ENCODE assay signal across 30 cellular contexts in genomic region chr4:164058775-164059174, GRCh38.
"Had no signal": no experiment of that assay in that cellular context is flagged by ENCODE, and none has a peak within 500 bp of the region (broad histone marks: within the 10 kb centered on the region; RNA-seq: fewer than 3 reads in every experiment).

No MANE protein-coding gene starts in this region.

- H3K27ac ChIP-seq: cardiac muscle cell, esophagus muscularis mucosa, foreskin keratinocyte, right lobe of liver, skin epidermis, tibial artery, upper lobe of right lung had no signal

- H3K9me3 ChIP-seq: esophagus muscularis mucosa, right lobe of liver, tibial artery, upper lobe of right lung had no signal

- H3K36me3 Mint-ChIP-seq: activated naive CD4-positive, alpha-beta T cell treated with anti-CD3 and anti-CD28 coated beads, Interleukin-2, amount 50 U/mL, for 24 hours; natural killer cell treated with Interleukin-12 subunit alpha and Interleukin-12 subunit beta and Interleukin-15 and Interleukin-18, amount 100 ng/mL, for 72 hours had no signal

- H3K4me1 ChIP-seq: esophagus muscularis mucosa, foreskin keratinocyte, right lobe of liver, tibial artery, upper lobe of right lung had no signal

- DNase-seq: activated CD4-positive, alpha-beta memory T cell treated with anti-CD3 and anti-CD28 coated beads, Interleukin-2, amount 10 ng/mL, durations not matched to agents 7 days and 5 days; activated CD4-positive, alpha-beta T cell treated with anti-CD3 and anti-CD28 coated beads for 1 hour; activated CD4-positive, alpha-beta T cell treated with anti-CD3 and anti-CD28 coated beads, Interleukin-2, amount 10 ng/mL, durations not matched to agents 7 days and 5 days; activated CD8-positive, alpha-beta memory T cell treated with anti-CD3 and anti-CD28 coated beads, Interleukin-2, amount 50 U/mL, for 48 hours; activated gamma-delta T cell treated with Interleukin-2 at 50 U/mL for 16 hours; activated naive CD8-positive, alpha-beta T cell treated with anti-CD3 and anti-CD28 coated beads, Interleukin-2, amount 50 U/mL, for 24 hours; activated T-cell treated with anti-CD3 and anti-CD28 coated beads, Interleukin-2, amount 50 U/mL, for 4 hours; amygdala; effector CD4-positive, alpha-beta T cell; foreskin keratinocyte; islet precursor cell; left cardiac atrium; left ventricle myocardium superior; mucosa of descending colon; right lobe of liver; stimulated activated CD4-positive, alpha-beta T cell treated with anti-CD3 and anti-CD28 coated beads, Interleukin-12 subunit alpha, Interleukin-12 subunit beta, amount 100 ng/mL, for 4 hours; stimulated activated CD4-positive, alpha-beta T cell treated with anti-CD3 and anti-CD28 coated beads, Interleukin-4, amount 100 ng/mL, for 1 hour; T-helper 2 cell; tibial artery; upper lobe of right lung had no signal

- H3K36me3 ChIP-seq: cardiac muscle cell, esophagus muscularis mucosa, right lobe of liver, tibial artery, upper lobe of right lung had no signal

- H3K27me3 ChIP-seq: cardiac muscle cell, esophagus muscularis mucosa, foreskin keratinocyte, right lobe of liver, tibial artery, upper lobe of right lung had no signal

- H3K4me3 ChIP-seq: cardiac muscle cell, esophagus muscularis mucosa, mucosa of descending colon, right lobe of liver, skin epidermis, tibial artery, upper lobe of right lung had no signal

- H3K4me1 Mint-ChIP-seq: activated CD4-positive, alpha-beta memory T cell treated with anti-CD3 and anti-CD28 coated beads, Interleukin-2, amount 10 ng/mL, durations not matched to agents 7 days and 5 days; activated CD4-positive, alpha-beta T cell treated with anti-CD3 and anti-CD28 coated beads, Interleukin-2, amount 10 ng/mL, durations not matched to agents 7 days and 5 days; activated naive CD4-positive, alpha-beta T cell treated with anti-CD3 and anti-CD28 coated beads, Interleukin-2, amount 50 U/mL, for 24 hours; activated naive CD8-positive, alpha-beta T cell treated with anti-CD3 and anti-CD28 coated beads, Interleukin-2, amount 50 U/mL, for 24 hours; activated T-helper 17 cell treated with anti-CD3 and anti-CD28 coated beads, Interleukin-2, amount 50 U/mL, for 72 hours; brain; WTC11 had no signal

- H3K4me3 Mint-ChIP-seq: activated CD4-positive, alpha-beta memory T cell treated with anti-CD3 and anti-CD28 coated beads, Interleukin-2, amount 10 ng/mL, durations not matched to agents 7 days and 5 days; activated CD4-positive, alpha-beta T cell treated with anti-CD3 and anti-CD28 coated beads, Interleukin-2, amount 10 ng/mL, durations not matched to agents 7 days and 5 days; activated naive CD4-positive, alpha-beta T cell treated with anti-CD3 and anti-CD28 coated beads, Interleukin-2, amount 50 U/mL, for 24 hours; activated naive CD8-positive, alpha-beta T cell treated with anti-CD3 and anti-CD28 coated beads, Interleukin-2, amount 50 U/mL, for 24 hours; activated T-cell treated with anti-CD3 and anti-CD28 coated beads, Interleukin-2, amount 50 U/mL, for 4 hours; activated T-helper 17 cell treated with anti-CD3 and anti-CD28 coated beads, Interleukin-2, amount 50 U/mL, for 72 hours; brain; dendritic cell treated with granulocyte-macrophage colony-stimulating factor and Interleukin-4, amounts not matched to agents 40 ng/mL and 50 ng/mL, for 4 days; natural killer cell treated with Interleukin-12 subunit alpha and Interleukin-12 subunit beta and Interleukin-15 and Interleukin-18, amount 100 ng/mL, for 72 hours; stimulated activated naive CD8-positive, alpha-beta T cell treated with anti-CD3 and anti-CD28 coated beads, Interleukin-15, Interleukin-2, amounts not matched to agents 100 ng/mL and 50 ng/mL, for 24 hours; WTC11 had no signal

- H3K27me3 Mint-ChIP-seq: activated CD4-positive, alpha-beta memory T cell treated with anti-CD3 and anti-CD28 coated beads, Interleukin-2, amount 10 ng/mL, durations not matched to agents 7 days and 5 days; activated CD4-positive, alpha-beta T cell treated with anti-CD3 and anti-CD28 coated beads, Interleukin-2, amount 10 ng/mL, durations not matched to agents 7 days and 5 days; activated naive CD4-positive, alpha-beta T cell treated with anti-CD3 and anti-CD28 coated beads, Interleukin-2, amount 50 U/mL, for 24 hours; activated naive CD8-positive, alpha-beta T cell treated with anti-CD3 and anti-CD28 coated beads, Interleukin-2, amount 50 U/mL, for 24 hours; activated T-helper 17 cell treated with anti-CD3 and anti-CD28 coated beads, Interleukin-2, amount 50 U/mL, for 72 hours; brain; dendritic cell treated with granulocyte-macrophage colony-stimulating factor and Interleukin-4, amounts not matched to agents 40 ng/mL and 50 ng/mL, for 4 days; natural killer cell treated with Interleukin-12 subunit alpha and Interleukin-12 subunit beta and Interleukin-15 and Interleukin-18, amount 100 ng/mL, for 72 hours; stimulated activated naive CD8-positive, alpha-beta T cell treated with anti-CD3 and anti-CD28 coated beads, Interleukin-15, Interleukin-2, amounts not matched to agents 100 ng/mL and 50 ng/mL, for 24 hours had no signal

- H3K9me3 Mint-ChIP-seq: activated CD4-positive, alpha-beta memory T cell treated with anti-CD3 and anti-CD28 coated beads, Interleukin-2, amount 10 ng/mL, durations not matched to agents 7 days and 5 days; activated CD4-positive, alpha-beta T cell treated with anti-CD3 and anti-CD28 coated beads, Interleukin-2, amount 10 ng/mL, durations not matched to agents 7 days and 5 days; activated naive CD4-positive, alpha-beta T cell treated with anti-CD3 and anti-CD28 coated beads, Interleukin-2, amount 50 U/mL, for 24 hours; activated naive CD8-positive, alpha-beta T cell treated with anti-CD3 and anti-CD28 coated beads, Interleukin-2, amount 50 U/mL, for 24 hours; activated T-helper 17 cell treated with anti-CD3 and anti-CD28 coated beads, Interleukin-2, amount 50 U/mL, for 72 hours; dendritic cell treated with granulocyte-macrophage colony-stimulating factor and Interleukin-4, amounts not matched to agents 40 ng/mL and 50 ng/mL, for 4 days; stimulated activated naive CD8-positive, alpha-beta T cell treated with anti-CD3 and anti-CD28 coated beads, Interleukin-15, Interleukin-2, amounts not matched to agents 100 ng/mL and 50 ng/mL, for 24 hours had no signal

- ATAC-seq: activated naive CD8-positive, alpha-beta T cell treated with anti-CD3 and anti-CD28 coated beads, Interleukin-2, amount 50 U/mL, for 24 hours; activated T-cell treated with anti-CD3 and anti-CD28 coated beads, Interleukin-2, amount 50 U/mL, for 4 hours; activated T-helper 17 cell treated with anti-CD3 and anti-CD28 coated beads, Interleukin-2, amount 50 U/mL, for 72 hours; foreskin keratinocyte; left cardiac atrium; left ventricle myocardium superior; mucosa of descending colon; natural killer cell treated with Interleukin-12 subunit alpha and Interleukin-12 subunit beta and Interleukin-15 and Interleukin-18, amount 100 ng/mL, for 72 hours; right lobe of liver; upper lobe of right lung; WTC11 had no signal

- H3K27ac Mint-ChIP-seq: activated CD4-positive, alpha-beta memory T cell treated with anti-CD3 and anti-CD28 coated beads, Interleukin-2, amount 10 ng/mL, durations not matched to agents 7 days and 5 days; activated CD4-positive, alpha-beta T cell treated with anti-CD3 and anti-CD28 coated beads, Interleukin-2, amount 10 ng/mL, durations not matched to agents 7 days and 5 days; activated naive CD4-positive, alpha-beta T cell treated with anti-CD3 and anti-CD28 coated beads, Interleukin-2, amount 50 U/mL, for 24 hours; activated naive CD8-positive, alpha-beta T cell treated with anti-CD3 and anti-CD28 coated beads, Interleukin-2, amount 50 U/mL, for 24 hours; activated T-helper 17 cell treated with anti-CD3 and anti-CD28 coated beads, Interleukin-2, amount 50 U/mL, for 72 hours; dendritic cell treated with granulocyte-macrophage colony-stimulating factor and Interleukin-4, amounts not matched to agents 40 ng/mL and 50 ng/mL, for 4 days; natural killer cell treated with Interleukin-12 subunit alpha and Interleukin-12 subunit beta and Interleukin-15 and Interleukin-18, amount 100 ng/mL, for 72 hours; stimulated activated naive CD8-positive, alpha-beta T cell treated with anti-CD3 and anti-CD28 coated beads, Interleukin-15, Interleukin-2, amounts not matched to agents 100 ng/mL and 50 ng/mL, for 24 hours; WTC11 had no signal
